8 cellular contexts compared by ENCODE assay signal in genomic region chr3:7144696-7145308, GRCh38.
DNase-seq lines count a peak whose midpoint lies in the region; ATAC-seq and TF ChIP-seq lines count a peak whose summit lies in the region.

No MANE protein-coding gene starts in this region.

- no peak overlapping the region for H3K4me3 ChIP-seq in neural progenitor cell

- H3K36me3 ChIP-seq in neural progenitor cell: no peaks in the 10 kb centered on the region

- H3K4me1 ChIP-seq in neural progenitor cell: no peaks in the 10 kb centered on the region

- H3K36me3 Mint-ChIP-seq in WTC11: peaks cover 7% of the 10 kb centered on the region
- no peaks in the 10 kb centered on the region for H3K36me3 Mint-ChIP-seq in neural progenitor cell

- H3K4me3 Mint-ChIP-seq in WTC11 (no peak overlapping the region), neural progenitor cell (no peak overlapping the region)

- H3K27me3 Mint-ChIP-seq in WTC11 (ENCODE audit: low read depth): no peaks in the 10 kb centered on the region
- H3K27me3 Mint-ChIP-seq in neural progenitor cell (ENCODE audit: insufficient read depth, low read depth): no peaks in the 10 kb centered on the region

- TF ChIP-seq CTCF in WTC11 (IDR thresholded peaks at IDR 0.05) (peak; percentile 59), neural progenitor cell (IDR thresholded peaks at IDR 0.05) (peak; percentile 88)

- H3K9me3 ChIP-seq in neural progenitor cell (ENCODE audit: low read depth): no peaks in the 10 kb centered on the region

- no peaks in the 10 kb centered on the region for H3F3A ChIP-seq in neural progenitor cell (ENCODE audit: low read depth)

- no peak overlapping the region for H2AFZ ChIP-seq in neural progenitor cell (replicated peaks)

- H3K9ac ChIP-seq in neural progenitor cell: no peak overlapping the region

- POLR2A ChIA-PET in WTC11 (lab: Charles Lee): no interaction called here

- peak; percentile 6 for DNase-seq in NCI-H2029 (lab: John Stamatoyannopoulos, UW)
- DNase-seq in NCI-H2029 treated with DMSO at 0.1 percent for 48 hours (lab: John Stamatoyannopoulos, UW): no peak
- DNase-seq in WTC11 (ENCODE audit: low spot score): peak; percentile 23
- DNase-seq in neural progenitor cell (ENCODE audit: low spot score): peak; percentile 80
- DNase-seq in AG08396 (ENCODE audit: low spot score): no peak
- no peak for DNase-seq in activated CD4-positive, CD25-positive, alpha-beta regulatory T cell treated with anti-CD3 and anti-CD28 coated beads, Interleukin-2, amount 50 U/mL, for 72 hours
- no peak for DNase-seq in effector CD4-positive, alpha-beta T cell

- H3K4me2 ChIP-seq in neural progenitor cell: no peak overlapping the region

- peak; percentile 77 for ATAC-seq in HG02981 (IDR thresholded peaks at IDR 0.05; ENCODE audit: unreplicated experiment)
- peak; percentile 93 for ATAC-seq in WTC11

- no peak overlapping the region for H3K27ac ChIP-seq in neural progenitor cell

- no peaks in the 10 kb centered on the region for H3K27me3 ChIP-seq in neural progenitor cell

- H3K4me1 Mint-ChIP-seq in WTC11 (no peaks in the 10 kb centered on the region), neural progenitor cell (no peaks in the 10 kb centered on the region)

- H3K9me3 Mint-ChIP-seq in WTC11 (peaks cover 33% of the 10 kb centered on the region), neural progenitor cell (no peaks in the 10 kb centered on the region)

- H4K20me1 ChIP-seq in neural progenitor cell (ENCODE audit: low read depth): no peaks in the 10 kb centered on the region

- no peaks in the 10 kb centered on the region for H3K79me2 ChIP-seq in neural progenitor cell (ENCODE audit: low read depth)

- H3K27ac Mint-ChIP-seq in WTC11 (no peak overlapping the region), neural progenitor cell (no peak overlapping the region)

- CTCF ChIA-PET in WTC11 (lab: Charles Lee): interaction anchor here (0.6 to 1.7 kb wide), 9 partner anchors 8 to 224 kb away, joined by 3 to 4 read pairs (median 3); no protein-coding TSS in a partner anchor

TF ChIP-seq in WTC11, 78 proteins besides CTCF, POLR2A, EP300 and RAD21:
- TF ChIP-seq MLX (CRISPR knock-in tag; IDR thresholded peaks at IDR 0.05) (no peak), JUN (CRISPR knock-in tag; IDR thresholded peaks at IDR 0.05) (no peak), RORB (CRISPR knock-in tag; IDR thresholded peaks at IDR 0.05) (no peak), AFF4 (CRISPR knock-in tag; IDR thresholded peaks at IDR 0.05; ENCODE audit: borderline replicate concordance) (no peak), CBFB (CRISPR knock-in tag; IDR thresholded peaks at IDR 0.05; ENCODE audit: low read depth) (no peak), TEAD1 (CRISPR knock-in tag; IDR thresholded peaks at IDR 0.05) (no peak), ZNF416 (CRISPR knock-in tag; IDR thresholded peaks at IDR 0.05) (no peak), CREM (CRISPR knock-in tag; IDR thresholded peaks at IDR 0.05) (no peak), FOXP4 (CRISPR knock-in tag; IDR thresholded peaks at IDR 0.05) (no peak), MYBL2 (CRISPR knock-in tag; IDR thresholded peaks at IDR 0.05) (no peak), ZNF396 (CRISPR knock-in tag; IDR thresholded peaks at IDR 0.05; ENCODE audit: borderline replicate concordance) (no peak), ZNF423 (CRISPR knock-in tag; IDR thresholded peaks at IDR 0.05) (no peak), FOXP1 (CRISPR knock-in tag; IDR thresholded peaks at IDR 0.05; ENCODE audit: borderline replicate concordance) (no peak), PRRX2 (CRISPR knock-in tag; IDR thresholded peaks at IDR 0.05) (no peak), NR3C1 (CRISPR knock-in tag; conservative IDR thresholded peaks at IDR 0.05; ENCODE audit: low read depth) (no peak), ZNF138 (CRISPR knock-in tag; conservative IDR thresholded peaks at IDR 0.05) (no peak), TEAD4 (CRISPR knock-in tag; IDR thresholded peaks at IDR 0.05) (no peak), ZNF317 (CRISPR knock-in tag; IDR thresholded peaks at IDR 0.05; ENCODE audit: borderline replicate concordance, low read depth) (no peak), PRDM15 (CRISPR knock-in tag; IDR thresholded peaks at IDR 0.05) (no peak), ESRRA (CRISPR knock-in tag; IDR thresholded peaks at IDR 0.05; ENCODE audit: borderline replicate concordance) (no peak)

Comparison
In these comparisons a context has a peak if more than half of its experiments do, and no peak if none do; other contexts are left out.
1. DNase-seq: peak in NCI-H2029 (single experiment), WTC11 (single experiment) and neural progenitor cell (single experiment); none in NCI-H2029 treated with DMSO at 0.1 percent for 48 hours (single experiment), AG08396 (single experiment), activated CD4-positive, CD25-positive, alpha-beta regulatory T cell treated with anti-CD3 and anti-CD28 coated beads, Interleukin-2, amount 50 U/mL, for 72 hours (single experiment) and effector CD4-positive, alpha-beta T cell (single experiment).